9 cellular contexts compared by ENCODE assay signal in the genomic region with DNA sequence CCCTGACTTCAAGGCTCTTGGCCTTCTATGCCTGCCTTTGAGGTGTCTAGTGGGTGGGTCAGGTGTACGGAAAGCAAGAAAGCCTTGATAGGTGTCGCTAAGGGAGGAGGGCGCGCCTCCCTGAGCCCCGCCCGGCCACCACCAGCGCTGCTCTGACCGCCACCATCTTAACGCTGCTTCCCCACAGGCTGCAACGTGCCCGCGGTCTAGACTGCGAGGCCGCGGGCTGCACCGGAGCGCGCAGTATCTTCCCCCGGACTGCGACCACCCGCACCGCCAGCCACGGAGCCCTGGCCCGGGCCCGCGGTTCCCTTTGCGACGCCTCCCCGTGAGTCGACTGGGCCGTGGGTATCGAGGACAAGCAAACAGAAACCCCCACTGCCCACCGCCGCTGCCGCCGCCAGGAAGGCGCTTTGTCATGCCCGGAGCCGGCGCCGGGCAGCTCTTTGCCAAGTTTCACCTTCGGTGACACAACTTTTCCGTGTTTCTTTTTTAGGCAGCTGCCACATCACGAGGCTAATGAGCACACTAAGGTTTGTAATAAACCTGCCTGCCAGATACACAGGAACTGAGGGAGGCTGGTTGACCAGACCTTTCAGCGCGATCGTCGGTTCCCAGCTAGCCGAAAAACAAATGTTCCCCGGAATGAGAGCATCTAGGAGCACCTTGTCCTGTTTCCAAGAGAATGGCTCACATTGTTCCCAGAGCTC.
DNase-seq lines count a peak whose midpoint lies in the region; ATAC-seq, FAIRE-seq and TF ChIP-seq lines count a peak whose summit lies in the region.
"Had no signal": no experiment of that assay in that cellular context is flagged by ENCODE, and none has a peak within 500 bp of the region (broad histone marks: within the 10 kb centered on the region; RNA-seq: fewer than 3 reads in every experiment).

No MANE protein-coding gene starts in this region.

- H3K9ac ChIP-seq in PC-3 (ENCODE audit: low read length): peak overlapping the region; percentile 79

- no TSS peak for BruUV-seq in PC-3 (replicated peaks; lab: Mats Ljungman, UMichigan)

- H3K4me3 ChIP-seq in PC-3 (ENCODE audit: low read length) (peak overlapping the region; percentile 71), left ventricle myocardium inferior (peak overlapping the region; percentile 60)

- H3F3A ChIP-seq in PC-3 (ENCODE audit: low read length, unreplicated experiment): no peaks in the 10 kb centered on the region

- no peaks in the 10 kb centered on the region for H3K36me3 ChIP-seq in PC-3 (ENCODE audit: low read depth, low read length)
- H3K36me3 ChIP-seq in left ventricle myocardium inferior: no peaks in the 10 kb centered on the region

- intact Hi-C loops in PC-3 (cut with micrococcal nuclease) (no loop called here), left ventricle myocardium inferior (cut with micrococcal nuclease) (no loop called here)

- no peaks in the 10 kb centered on the region for H3K79me2 ChIP-seq in PC-3 (ENCODE audit: low read length)

- peak overlapping the region; percentile 90 for H3K4me2 ChIP-seq in PC-3 (ENCODE audit: low read length)

- FAIRE-seq in frontal cortex (lab: Jason Lieb, UNC): no peak
- no peak for FAIRE-seq in RCC 7860 (lab: Jason Lieb, UNC)
- FAIRE-seq: TTC549 had no signal

- DNase-seq in PC-3: peak; percentile 59
- no peak for DNase-seq in left ventricle myocardium inferior
- peak; percentile 59 for DNase-seq in renal cortical epithelial cell (ENCODE audit: low read depth)
- DNase-seq in frontal cortex (ENCODE audit: low spot score in 2 of 2): no peak
- no peak for DNase-seq in NCI-H1417 treated with DMSO at 0.1 percent for 48 hours (lab: John Stamatoyannopoulos, UW)
- no peak for DNase-seq in RCC 7860 (ENCODE audit: low spot score)
- no peak for DNase-seq in superior temporal gyrus (ENCODE audit: extremely low spot score)

- H3K9me3 ChIP-seq in PC-3 (ENCODE audit: low read length) (no peaks in the 10 kb centered on the region), left ventricle myocardium inferior (replicated peaks) (no peaks in the 10 kb centered on the region)

- H3K4me1 ChIP-seq in PC-3 (ENCODE audit: insufficient read depth, low read length) (peaks cover 19% of the 10 kb centered on the region), left ventricle myocardium inferior (no peaks in the 10 kb centered on the region)

- H3K27me3 ChIP-seq in PC-3 (ENCODE audit: low read length): no peaks in the 10 kb centered on the region
- H3K27me3 ChIP-seq in left ventricle myocardium inferior (ENCODE audit: low read depth): peaks cover 10% of the 10 kb centered on the region

- POLR2A ChIA-PET in PC-3 (lab: Charles Lee; ENCODE audit: unreplicated experiment): interaction anchor here (0.8 kb wide), 1 partner anchor 10 kb away, joined by 7 read pairs; no protein-coding TSS in a partner anchor

- H3K27ac ChIP-seq in PC-3 (ENCODE audit: low read length): peak overlapping the region; percentile 75
- peak overlapping the region; percentile 46 for H3K27ac ChIP-seq in left ventricle myocardium inferior (replicated peaks)

- CTCF ChIA-PET in PC-3 (lab: Charles Lee): no interaction called here

- no peak for TF ChIP-seq CTCF in PC-3 (conservative IDR thresholded peaks at IDR 0.05; ENCODE audit: low read depth, low read length)
- no peak for TF ChIP-seq CTCF in left ventricle myocardium inferior (IDR thresholded peaks at IDR 0.05; ENCODE audit: borderline replicate concordance)

- H3K9me2 ChIP-seq in PC-3 (replicated peaks; ENCODE audit: low read length): no peaks in the 10 kb centered on the region

- peak overlapping the region; percentile 81 for H2AFZ ChIP-seq in PC-3 (ENCODE audit: low read length)

- H4K20me1 ChIP-seq in PC-3 (ENCODE audit: low read length): no peaks in the 10 kb centered on the region

- ATAC-seq in GM18498 (IDR thresholded peaks at IDR 0.05; ENCODE audit: unreplicated experiment) (peak; percentile 76), PC-3 (peak; percentile 90)

Comparison
In these comparisons a context has a peak if more than half of its experiments do, and no peak if none do; other contexts are left out.
1. DNase-seq: peak in PC-3 (single experiment) and renal cortical epithelial cell (single experiment); none in left ventricle myocardium inferior (single experiment), frontal cortex (0 of 2), NCI-H1417 treated with DMSO at 0.1 percent for 48 hours (single experiment), RCC 7860 (single experiment) and superior temporal gyrus (single experiment).